ENCODE assay signal across 7 cellular contexts in genomic region chr20:51966296-51966971, GRCh38.
DNase-seq lines count a peak whose midpoint lies in the region; ATAC-seq and TF ChIP-seq lines count a peak whose summit lies in the region.

No MANE protein-coding gene starts in this region.

- ATAC-seq in HG03457 (IDR thresholded peaks at IDR 0.05; ENCODE audit: unreplicated experiment) (no peak), HG03196 (IDR thresholded peaks at IDR 0.05; ENCODE audit: unreplicated experiment) (no peak)

- peak; percentile 56 for TF ChIP-seq CTCF in nephron progenitor cell (IDR thresholded peaks at IDR 0.05)

- no peaks in the 10 kb centered on the region for H3K9me3 Mint-ChIP-seq in nephron progenitor cell

- no peak overlapping the region for H3K4me3 Mint-ChIP-seq in nephron progenitor cell

- no peaks in the 10 kb centered on the region for H3K27me3 Mint-ChIP-seq in nephron progenitor cell (ENCODE audit: low read depth, poor library complexity)

- DNase-seq in EH (ENCODE audit: low read depth) (peak; percentile 76), HS-27A (ENCODE audit: low read depth) (peak; percentile 31), SKM-1 treated with dmso at 0.1 percent for 144 hours (lab: John Stamatoyannopoulos, UW; ENCODE audit: unreplicated experiment) (peak; percentile 85), fibroblast of peridontal ligament (ENCODE audit: extremely low read depth) (peak; percentile 77), nephron progenitor cell (peak; percentile 44)

- H3K36me3 Mint-ChIP-seq in nephron progenitor cell (ENCODE audit: low read depth), result no peaks in the 10 kb centered on the region

- no peak overlapping the region for H3K27ac Mint-ChIP-seq in nephron progenitor cell

- H3K4me1 Mint-ChIP-seq in nephron progenitor cell, result peaks cover 28% of the 10 kb centered on the region

Comparison
In these comparisons a context has a peak if more than half of its experiments do, and no peak if none do; other contexts are left out.
1. DNase-seq: peak in every context shown above with its lines; median percentile 85 in SKM-1 treated with dmso at 0.1 percent for 144 hours; 77 in fibroblast of peridontal ligament; 76 in EH; 44 in nephron progenitor cell; 31 in HS-27A.